Comparison of ENCODE assay signal across 1 cellular context in the genomic region with DNA sequence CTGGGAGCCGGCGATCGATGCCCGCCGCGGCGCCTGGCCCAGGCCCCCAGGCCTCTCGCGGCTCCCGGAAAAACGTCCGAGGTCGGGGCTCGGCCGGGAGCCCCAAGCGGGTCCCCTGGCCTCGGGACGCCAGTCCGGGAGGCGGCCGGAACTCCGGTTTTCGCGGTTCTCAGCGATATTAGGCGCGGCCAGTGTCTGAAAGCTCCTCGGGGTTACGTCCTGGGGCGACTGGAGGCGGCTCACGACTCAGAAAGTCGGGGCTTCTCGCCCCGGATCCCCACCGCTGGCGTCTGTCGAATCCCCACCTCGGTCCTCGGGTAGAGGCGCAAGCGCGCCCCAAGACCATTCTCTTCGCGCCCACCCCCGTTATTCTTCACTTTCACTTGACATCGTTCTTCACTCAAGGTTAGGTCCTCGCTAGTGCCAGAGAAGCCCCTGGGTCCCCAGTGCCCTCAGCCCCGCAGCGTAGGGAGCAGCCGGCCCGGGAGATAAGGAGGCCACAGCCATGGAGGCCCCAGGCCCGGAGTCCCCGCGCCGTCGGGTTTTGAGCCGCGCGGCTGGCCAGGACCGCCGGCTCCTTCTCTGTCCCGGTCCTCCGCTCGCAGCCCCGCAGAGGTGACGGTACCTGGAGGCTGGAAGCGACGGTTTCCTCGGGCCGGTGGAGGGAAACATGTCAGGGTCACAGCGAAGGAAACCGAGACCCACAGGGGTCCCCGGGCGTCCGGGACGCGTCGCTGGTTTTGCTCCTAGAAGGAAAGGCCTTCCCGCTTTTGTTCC.
TF ChIP-seq lines count a peak whose summit lies in the region.

No MANE protein-coding gene starts in this region.

TF ChIP-seq in GM23338, 12 proteins besides CTCF, POLR2A, EP300 and RAD21 (continued from another document):
- TF ChIP-seq, protein P1, sequence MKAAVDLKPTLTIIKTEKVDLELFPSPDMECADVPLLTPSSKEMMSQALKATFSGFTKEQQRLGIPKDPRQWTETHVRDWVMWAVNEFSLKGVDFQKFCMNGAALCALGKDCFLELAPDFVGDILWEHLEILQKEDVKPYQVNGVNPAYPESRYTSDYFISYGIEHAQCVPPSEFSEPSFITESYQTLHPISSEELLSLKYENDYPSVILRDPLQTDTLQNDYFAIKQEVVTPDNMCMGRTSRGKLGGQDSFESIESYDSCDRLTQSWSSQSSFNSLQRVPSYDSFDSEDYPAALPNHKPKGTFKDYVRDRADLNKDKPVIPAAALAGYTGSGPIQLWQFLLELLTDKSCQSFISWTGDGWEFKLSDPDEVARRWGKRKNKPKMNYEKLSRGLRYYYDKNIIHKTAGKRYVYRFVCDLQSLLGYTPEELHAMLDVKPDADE (IDR thresholded peaks at IDR 0.05) = no peak
TF ChIP-seq in GM23338: peak in this region for 2.
